8 cellular contexts compared by ENCODE assay signal in the genomic region with DNA sequence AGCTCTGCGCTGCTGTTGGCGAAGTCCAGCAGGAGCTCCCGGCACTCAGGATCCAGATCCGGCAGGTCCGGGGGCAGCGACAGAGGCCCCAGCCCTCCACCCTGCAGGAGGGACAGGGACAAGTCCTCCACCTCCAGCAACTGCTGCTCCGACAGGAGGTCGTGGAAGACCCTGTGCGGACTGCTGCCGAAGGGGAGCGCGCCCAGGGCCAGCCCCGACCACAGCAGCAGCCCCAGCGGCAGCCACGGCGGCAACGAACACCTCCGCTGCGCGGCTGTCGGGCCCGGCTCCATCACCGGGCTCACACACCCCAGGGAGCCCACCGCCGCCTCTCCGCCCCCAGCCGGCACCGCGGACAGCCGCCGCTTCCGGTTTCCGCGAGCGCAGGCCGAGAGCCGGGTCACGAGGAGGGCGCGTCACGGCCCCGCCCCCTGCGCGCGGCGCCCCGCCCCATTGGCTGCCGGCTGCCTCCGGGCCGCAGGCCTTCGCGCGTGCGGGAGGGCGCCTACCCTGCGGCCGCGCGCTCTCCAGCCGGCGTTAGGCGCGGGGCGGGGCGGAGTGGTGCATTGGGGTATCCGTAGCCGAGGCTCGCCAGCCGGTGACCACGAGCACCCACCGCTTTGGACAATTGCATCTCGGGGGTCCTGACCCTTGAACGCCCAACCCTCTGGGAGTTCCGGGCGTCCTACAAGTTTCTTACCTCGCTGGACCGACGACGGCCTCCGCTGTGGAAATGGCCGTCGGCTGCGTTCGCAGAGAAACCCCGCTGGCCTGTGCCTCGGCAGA. TPM values are rescaled to one million over a fixed set of nuclear protein-coding genes. Genes with fewer than 3 reads are reported as not detected.
DNase-seq lines count a peak whose midpoint lies in the region; ATAC-seq, FAIRE-seq and TF ChIP-seq lines count a peak whose summit lies in the region.

A gene with protein sequence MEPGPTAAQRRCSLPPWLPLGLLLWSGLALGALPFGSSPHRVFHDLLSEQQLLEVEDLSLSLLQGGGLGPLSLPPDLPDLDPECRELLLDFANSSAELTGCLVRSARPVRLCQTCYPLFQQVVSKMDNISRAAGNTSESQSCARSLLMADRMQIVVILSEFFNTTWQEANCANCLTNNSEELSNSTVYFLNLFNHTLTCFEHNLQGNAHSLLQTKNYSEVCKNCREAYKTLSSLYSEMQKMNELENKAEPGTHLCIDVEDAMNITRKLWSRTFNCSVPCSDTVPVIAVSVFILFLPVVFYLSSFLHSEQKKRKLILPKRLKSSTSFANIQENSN (minus strand): TSS at position 383 of the 786 bp plus-strand sequence. CDS start 90 bp downstream, at position 293.

- DNase-seq in NCI-H2227 treated with DMSO at 0.1 percent for 48 hours (lab: John Stamatoyannopoulos, UW) (peak; percentile 70), WTC11 (ENCODE audit: low spot score) (peak; percentile 91), bronchial epithelial cell (ENCODE audit: low read depth) (peak; percentile 67), immature natural killer cell (peak; percentile 97)
- peak; percentile 86 to 89 for DNase-seq in stimulated activated CD4-positive, alpha-beta T cell treated with anti-CD3 and anti-CD28 coated beads, Interleukin-12 subunit alpha, Interleukin-12 subunit beta, amount 100 ng/mL, for 24 hours (ENCODE audit: low read depth in 2 of 2)

- POLR2A ChIA-PET in WTC11 (lab: Charles Lee): no interaction called here

- H3K27me3 ChIP-seq in ACC112 (ENCODE audit: insufficient read depth, low read length) (no peaks in the 10 kb centered on the region), bronchial epithelial cell (ENCODE audit: control insufficient read depth, insufficient read depth, low read length) (no peaks in the 10 kb centered on the region)

- H3K9me3 Mint-ChIP-seq in WTC11 (no peaks in the 10 kb centered on the region), immature natural killer cell (peaks cover 0 to 2% (median 0%) of the 10 kb centered on the region in 6 donors)

- CTCF ChIA-PET in WTC11 (lab: Charles Lee): interaction anchor here (1.1 kb wide), 1 partner anchor 94 kb away, joined by 4 read pairs; no protein-coding TSS in a partner anchor

- H3K27me3 Mint-ChIP-seq in WTC11 (ENCODE audit: low read depth): peaks cover 18% of the 10 kb centered on the region
- H3K27me3 Mint-ChIP-seq in immature natural killer cell (ENCODE audit: low read depth in 3 of 3): peaks cover 9 to 14% (median 10%) of the 10 kb centered on the region in 3 donors

- H3K4me1 ChIP-seq in ACC112 (ENCODE audit: control insufficient read depth, insufficient read depth, low read length, unreplicated experiment): peaks cover 12% of the 10 kb centered on the region

- peak within 1 kb of the TSS; percentile 95 for H3K4me3 ChIP-seq in ACC112 (ENCODE audit: low read depth, low read length)
- peak within 1 kb of the TSS; percentile 86 for H3K4me3 ChIP-seq in bronchial epithelial cell (ENCODE audit: low read depth, low read length)

- H3K36me3 Mint-ChIP-seq in WTC11 (no peaks in the 10 kb centered on the region), immature natural killer cell (no peaks in the 10 kb centered on the region)

- H3K27ac Mint-ChIP-seq in WTC11: 0 out of 2 replicates have a peak within 1 kb of the TSS, but pooled peaks have one; percentile 49
- H3K27ac Mint-ChIP-seq in immature natural killer cell: peak within 1 kb of the TSS; percentile 88 to 95 (median 92)

- FAIRE-seq in bronchial epithelial cell (lab: Jason Lieb, UNC): no peak

- H3K4me1 Mint-ChIP-seq in WTC11 (peaks cover 54% of the 10 kb centered on the region), immature natural killer cell (peaks cover 20 to 25% of the 10 kb centered on the region in 2 donors)

- H3K4me3 Mint-ChIP-seq in WTC11 (peak within 1 kb of the TSS; percentile 76), immature natural killer cell (peak within 1 kb of the TSS; percentile 85 to 90 (median 89))

- no peaks in the 10 kb centered on the region for H3K36me3 ChIP-seq in ACC112 (ENCODE audit: insufficient read depth, low read length)
- H3K36me3 ChIP-seq in bronchial epithelial cell (ENCODE audit: control insufficient read depth, insufficient read depth, low read length): no peaks in the 10 kb centered on the region

- peak within 1 kb of the TSS; percentile 100 for H2AFZ ChIP-seq in ACC112 (ENCODE audit: low read length, unreplicated experiment)

- peaks cover 10% of the 10 kb centered on the region for H3K79me2 ChIP-seq in ACC112 (ENCODE audit: control insufficient read depth, insufficient read depth, low read length, unreplicated experiment)

- no peak for TF ChIP-seq CTCF in WTC11 (IDR thresholded peaks at IDR 0.05)
- no peak for TF ChIP-seq CTCF in bronchial epithelial cell (IDR thresholded peaks at IDR 0.05; ENCODE audit: insufficient read depth, low read length, severe bottlenecking)

- ATAC-seq in GM18868 (IDR thresholded peaks at IDR 0.05; ENCODE audit: unreplicated experiment) (peak; percentile 94), HG03103 (IDR thresholded peaks at IDR 0.05; ENCODE audit: low read depth, unreplicated experiment) (peak; percentile 96), WTC11 (peak; percentile 86)

- peak within 1 kb of the TSS; percentile 35; the same call in 1 of the 2 replicates for H3K27ac ChIP-seq in ACC112 (ENCODE audit: low read depth, low read length)

TF ChIP-seq in WTC11, 78 proteins besides CTCF, POLR2A, EP300 and RAD21 (continues in another document):
- peak; percentile 65; the same call in 1 of the 2 replicates for TF ChIP-seq KAT7 (CRISPR knock-in tag; IDR thresholded peaks at IDR 0.05; ENCODE audit: borderline replicate concordance)
- 0 out of 2 replicates have a peak, but pooled peaks have one; percentile 21 for TF ChIP-seq GABPB1 (CRISPR knock-in tag; IDR thresholded peaks at IDR 0.05)
- peak; percentile 89; the same call in 1 of the 2 replicates for TF ChIP-seq ETV6 (CRISPR knock-in tag; IDR thresholded peaks at IDR 0.05)
- TF ChIP-seq ELF4 (CRISPR knock-in tag; IDR thresholded peaks at IDR 0.05; ENCODE audit: low read depth): 0 out of 2 replicates have a peak, but pooled peaks have one; percentile 19
- TF ChIP-seq, protein P1, sequence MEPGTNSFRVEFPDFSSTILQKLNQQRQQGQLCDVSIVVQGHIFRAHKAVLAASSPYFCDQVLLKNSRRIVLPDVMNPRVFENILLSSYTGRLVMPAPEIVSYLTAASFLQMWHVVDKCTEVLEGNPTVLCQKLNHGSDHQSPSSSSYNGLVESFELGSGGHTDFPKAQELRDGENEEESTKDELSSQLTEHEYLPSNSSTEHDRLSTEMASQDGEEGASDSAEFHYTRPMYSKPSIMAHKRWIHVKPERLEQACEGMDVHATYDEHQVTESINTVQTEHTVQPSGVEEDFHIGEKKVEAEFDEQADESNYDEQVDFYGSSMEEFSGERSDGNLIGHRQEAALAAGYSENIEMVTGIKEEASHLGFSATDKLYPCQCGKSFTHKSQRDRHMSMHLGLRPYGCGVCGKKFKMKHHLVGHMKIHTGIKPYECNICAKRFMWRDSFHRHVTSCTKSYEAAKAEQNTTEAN (CRISPR knock-in tag; IDR thresholded peaks at IDR 0.05): peak; percentile 91
- no peak for TF ChIP-seq ZNF416 (CRISPR knock-in tag; IDR thresholded peaks at IDR 0.05)
- TF ChIP-seq ZNF138 (CRISPR knock-in tag; conservative IDR thresholded peaks at IDR 0.05): 0 out of 2 replicates have a peak, but pooled peaks have one; percentile 59
- TF ChIP-seq, protein P2, sequence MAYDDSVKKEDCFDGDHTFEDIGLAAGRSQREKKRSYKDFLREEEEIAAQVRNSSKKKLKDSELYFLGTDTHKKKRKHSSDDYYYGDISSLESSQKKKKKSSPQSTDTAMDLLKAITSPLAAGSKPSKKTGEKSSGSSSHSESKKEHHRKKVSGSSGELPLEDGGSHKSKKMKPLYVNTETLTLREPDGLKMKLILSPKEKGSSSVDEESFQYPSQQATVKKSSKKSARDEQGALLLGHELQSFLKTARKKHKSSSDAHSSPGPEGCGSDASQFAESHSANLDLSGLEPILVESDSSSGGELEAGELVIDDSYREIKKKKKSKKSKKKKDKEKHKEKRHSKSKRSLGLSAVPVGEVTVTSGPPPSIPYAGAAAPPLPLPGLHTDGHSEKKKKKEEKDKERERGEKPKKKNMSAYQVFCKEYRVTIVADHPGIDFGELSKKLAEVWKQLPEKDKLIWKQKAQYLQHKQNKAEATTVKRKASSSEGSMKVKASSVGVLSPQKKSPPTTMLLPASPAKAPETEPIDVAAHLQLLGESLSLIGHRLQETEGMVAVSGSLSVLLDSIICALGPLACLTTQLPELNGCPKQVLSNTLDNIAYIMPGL (CRISPR knock-in tag; IDR thresholded peaks at IDR 0.05): peak; percentile 69; the same call in 1 of the 2 replicates
- TF ChIP-seq, protein P3, sequence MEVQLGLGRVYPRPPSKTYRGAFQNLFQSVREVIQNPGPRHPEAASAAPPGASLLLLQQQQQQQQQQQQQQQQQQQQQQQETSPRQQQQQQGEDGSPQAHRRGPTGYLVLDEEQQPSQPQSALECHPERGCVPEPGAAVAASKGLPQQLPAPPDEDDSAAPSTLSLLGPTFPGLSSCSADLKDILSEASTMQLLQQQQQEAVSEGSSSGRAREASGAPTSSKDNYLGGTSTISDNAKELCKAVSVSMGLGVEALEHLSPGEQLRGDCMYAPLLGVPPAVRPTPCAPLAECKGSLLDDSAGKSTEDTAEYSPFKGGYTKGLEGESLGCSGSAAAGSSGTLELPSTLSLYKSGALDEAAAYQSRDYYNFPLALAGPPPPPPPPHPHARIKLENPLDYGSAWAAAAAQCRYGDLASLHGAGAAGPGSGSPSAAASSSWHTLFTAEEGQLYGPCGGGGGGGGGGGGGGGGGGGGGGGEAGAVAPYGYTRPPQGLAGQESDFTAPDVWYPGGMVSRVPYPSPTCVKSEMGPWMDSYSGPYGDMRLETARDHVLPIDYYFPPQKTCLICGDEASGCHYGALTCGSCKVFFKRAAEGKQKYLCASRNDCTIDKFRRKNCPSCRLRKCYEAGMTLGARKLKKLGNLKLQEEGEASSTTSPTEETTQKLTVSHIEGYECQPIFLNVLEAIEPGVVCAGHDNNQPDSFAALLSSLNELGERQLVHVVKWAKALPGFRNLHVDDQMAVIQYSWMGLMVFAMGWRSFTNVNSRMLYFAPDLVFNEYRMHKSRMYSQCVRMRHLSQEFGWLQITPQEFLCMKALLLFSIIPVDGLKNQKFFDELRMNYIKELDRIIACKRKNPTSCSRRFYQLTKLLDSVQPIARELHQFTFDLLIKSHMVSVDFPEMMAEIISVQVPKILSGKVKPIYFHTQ (CRISPR knock-in tag; IDR thresholded peaks at IDR 0.05): no peak
- 0 out of 2 replicates have a peak, but pooled peaks have one; percentile 17 for TF ChIP-seq TEAD1 (CRISPR knock-in tag; IDR thresholded peaks at IDR 0.05)

RNA-seq across cellular contexts. Expression of the gene that starts here (rescaled TPM):
- total RNA-seq in WTC11 (2021): 25.3 to 34.1 TPM (median 27.6 TPM) in 3 replicates
- 36.7 and 142 TPM in 2 replicates for total RNA-seq in bronchial epithelial cell
- polyA plus RNA-seq in immature natural killer cell: 10 to 100 TPM; 50.3 to 71.5 (median 64.6) TPM

Comparison
In these comparisons a context has a peak if more than half of its experiments do, and no peak if none do; other contexts are left out.
1. Peak in every context shown above with its lines: DNase-seq, ATAC-seq, H3K4me3 ChIP-seq and H3K27ac ChIP-seq.